Comparison of ENCODE assay signal across 22 cellular contexts in genomic region chr3:47870156-47870555, GRCh38.
"Had no signal": no experiment of that assay in that cellular context is flagged by ENCODE, and none has a peak within 500 bp of the region (broad histone marks: within the 10 kb centered on the region; RNA-seq: fewer than 3 reads in every experiment).

No MANE protein-coding gene starts in this region.

- H3K4me1 Mint-ChIP-seq: immature natural killer cell had no signal

- H3K4me3 ChIP-seq: dorsolateral prefrontal cortex, esophagus muscularis mucosa, gastroesophageal sphincter, left ventricle myocardium inferior, lower lobe of right lung, psoas muscle, right lobe of liver, stomach had no signal

- H3K27ac Mint-ChIP-seq: naive thymus-derived CD4-positive, alpha-beta T cell had no signal

- H3K4me1 ChIP-seq: esophagus muscularis mucosa, gastroesophageal sphincter, lower lobe of right lung, right lobe of liver had no signal

- H3K27ac ChIP-seq: epithelial cell of prostate, esophagus muscularis mucosa, gastroesophageal sphincter, left ventricle myocardium inferior, lower lobe of right lung, psoas muscle, right lobe of liver, stomach had no signal

- H3K9me3 ChIP-seq: esophagus muscularis mucosa, gastroesophageal sphincter, left ventricle myocardium inferior, lower lobe of right lung, psoas muscle, right lobe of liver, stomach had no signal

- ATAC-seq: gastroesophageal sphincter; left cardiac atrium; lower lobe of right lung; naive thymus-derived CD4-positive, alpha-beta T cell; psoas muscle; right lobe of liver; stimulated activated naive B cell treated with anti-CD40 and anti-IgM and Interleukin-4, amounts not matched to agents 10 μg/mL and 1 μg/mL and 100 μg/mL, for 72 hours had no signal

- H3K4me3 Mint-ChIP-seq: immature natural killer cell; naive thymus-derived CD4-positive, alpha-beta T cell; nephron progenitor cell; stimulated activated naive B cell treated with anti-CD40 and anti-IgM and Interleukin-4, amounts not matched to agents 10 μg/mL and 1 μg/mL and 100 μg/mL, for 72 hours had no signal

- DNase-seq: cortex of kidney; dorsolateral prefrontal cortex; effector CD8-positive, alpha-beta T cell; immature natural killer cell; kidney; left cardiac atrium; left ventricle myocardium inferior; lower lobe of right lung; naive thymus-derived CD4-positive, alpha-beta T cell; nephron progenitor cell; retina; right lobe of liver; stimulated activated CD4-positive, alpha-beta T cell treated with anti-CD3 and anti-CD28 coated beads, Interleukin-15, amount 100 ng/mL, for 24 hours; stimulated activated CD4-positive, alpha-beta T cell treated with anti-CD3 and anti-CD28 coated beads, Interleukin-1b, Interleukin-23, amount 100 ng/mL, for 48 hours; stimulated activated CD4-positive, alpha-beta T cell treated with anti-CD3 and anti-CD28 coated beads, Interleukin-4, amount 100 ng/mL, for 24 hours; stimulated activated naive B cell treated with anti-CD40 and anti-IgM and Interleukin-4, amounts not matched to agents 10 μg/mL and 1 μg/mL and 100 μg/mL, for 72 hours; substantia nigra had no signal

- H3K9me3 Mint-ChIP-seq: naive thymus-derived CD4-positive, alpha-beta T cell; nephron progenitor cell; stimulated activated naive B cell treated with anti-CD40 and anti-IgM and Interleukin-4, amounts not matched to agents 10 μg/mL and 1 μg/mL and 100 μg/mL, for 72 hours had no signal

- H3K27me3 ChIP-seq: dorsolateral prefrontal cortex, esophagus muscularis mucosa, gastroesophageal sphincter, right lobe of liver, stomach had no signal
